Comparison of ENCODE assay signal across 1 cellular context in the genomic region with DNA sequence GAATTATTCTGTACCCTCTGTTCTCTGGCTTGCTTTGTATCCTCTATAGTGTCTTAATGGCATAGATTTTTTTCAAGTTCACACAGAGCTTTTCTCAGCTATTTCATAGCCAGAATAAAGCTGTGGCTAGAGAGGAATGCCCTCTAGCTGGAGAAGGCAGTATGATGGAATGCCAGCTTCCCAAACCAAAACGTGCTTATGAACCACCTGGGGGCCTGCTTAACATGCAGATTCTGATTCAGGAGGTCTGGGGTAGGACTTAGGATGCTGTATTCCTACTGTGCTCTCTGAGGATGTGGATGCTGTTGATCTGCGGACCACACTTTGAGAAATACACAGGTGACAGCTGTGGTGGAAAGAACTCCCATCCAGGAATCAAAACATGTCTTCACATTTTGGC.
TF ChIP-seq lines count a peak whose summit lies in the region.

No MANE protein-coding gene starts in this region.

TF ChIP-seq in H1, 55 proteins besides CTCF, POLR2A, EP300 and RAD21:
- peak; percentile 43; the same call in 1 of the 2 replicates for TF ChIP-seq TAF1 (IDR thresholded peaks at IDR 0.05; ENCODE audit: low read depth, low read length)
- no peak for TF ChIP-seq BACH1 (IDR thresholded peaks at IDR 0.05; ENCODE audit: low read length)
- TF ChIP-seq, protein P1, sequence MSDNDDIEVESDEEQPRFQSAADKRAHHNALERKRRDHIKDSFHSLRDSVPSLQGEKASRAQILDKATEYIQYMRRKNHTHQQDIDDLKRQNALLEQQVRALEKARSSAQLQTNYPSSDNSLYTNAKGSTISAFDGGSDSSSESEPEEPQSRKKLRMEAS (IDR thresholded peaks at IDR 0.05) = 0 out of 2 replicates have a peak, but pooled peaks have one; percentile 28
- TF ChIP-seq BRCA1 (IDR thresholded peaks at IDR 0.05; ENCODE audit: low read depth, low read length) = no peak
- no peak for TF ChIP-seq GTF2F1 (IDR thresholded peaks at IDR 0.05; ENCODE audit: borderline replicate concordance, low read depth, low read length)
- no peak for TF ChIP-seq NANOG (IDR thresholded peaks at IDR 0.05; ENCODE audit: insufficient read depth, low read depth, low read length, poor library complexity, severe bottlenecking)
- TF ChIP-seq CEBPB (IDR thresholded peaks at IDR 0.05; ENCODE audit: low read depth, low read length) = no peak
- TF ChIP-seq ZNF274 (IDR thresholded peaks at IDR 0.05; ENCODE audit: borderline replicate concordance, extremely low read depth, low read length) = no peak
- TF ChIP-seq, protein P2, sequence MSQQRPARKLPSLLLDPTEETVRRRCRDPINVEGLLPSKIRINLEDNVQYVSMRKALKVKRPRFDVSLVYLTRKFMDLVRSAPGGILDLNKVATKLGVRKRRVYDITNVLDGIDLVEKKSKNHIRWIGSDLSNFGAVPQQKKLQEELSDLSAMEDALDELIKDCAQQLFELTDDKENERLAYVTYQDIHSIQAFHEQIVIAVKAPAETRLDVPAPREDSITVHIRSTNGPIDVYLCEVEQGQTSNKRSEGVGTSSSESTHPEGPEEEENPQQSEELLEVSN (IDR thresholded peaks at IDR 0.05) = no peak
- TF ChIP-seq SUZ12 (IDR thresholded peaks at IDR 0.05; ENCODE audit: low read length) = no peak
- no peak for TF ChIP-seq TCF12 (IDR thresholded peaks at IDR 0.05; ENCODE audit: low read depth, low read length)
- no peak for TF ChIP-seq NRF1 (IDR thresholded peaks at IDR 0.05; ENCODE audit: low read depth, low read length)
- TF ChIP-seq, protein P3, sequence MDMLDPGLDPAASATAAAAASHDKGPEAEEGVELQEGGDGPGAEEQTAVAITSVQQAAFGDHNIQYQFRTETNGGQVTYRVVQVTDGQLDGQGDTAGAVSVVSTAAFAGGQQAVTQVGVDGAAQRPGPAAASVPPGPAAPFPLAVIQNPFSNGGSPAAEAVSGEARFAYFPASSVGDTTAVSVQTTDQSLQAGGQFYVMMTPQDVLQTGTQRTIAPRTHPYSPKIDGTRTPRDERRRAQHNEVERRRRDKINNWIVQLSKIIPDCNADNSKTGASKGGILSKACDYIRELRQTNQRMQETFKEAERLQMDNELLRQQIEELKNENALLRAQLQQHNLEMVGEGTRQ (IDR thresholded peaks at IDR 0.05; ENCODE audit: low read length) = no peak
- no peak for TF ChIP-seq KDM1A (IDR thresholded peaks at IDR 0.05; ENCODE audit: borderline replicate concordance, low read length)
- TF ChIP-seq SIN3A (conservative IDR thresholded peaks at IDR 0.05 in 1 of 2, IDR thresholded peaks at IDR 0.05 in 1 of 2; ENCODE audit: low read depth in 1 of 2, low read length in 2 of 2) = no peak
- no peak for TF ChIP-seq JUN (IDR thresholded peaks at IDR 0.05; ENCODE audit: low read depth, low read length)
- peak; percentile 63; the same call in 1 of the 2 replicates for TF ChIP-seq POLR2AphosphoS5 (IDR thresholded peaks at IDR 0.05; ENCODE audit: low read depth, low read length)
- TF ChIP-seq TAF7 (optimal IDR thresholded peaks at IDR 0.05; ENCODE audit: borderline replicate concordance, low read depth, low read length) = peak; percentile 59
- no peak for TF ChIP-seq FOSL1 (IDR thresholded peaks at IDR 0.05; ENCODE audit: insufficient read depth, low read depth, low read length)
- no peak for TF ChIP-seq SP1 (IDR thresholded peaks at IDR 0.05; ENCODE audit: low read depth, low read length)
- no peak for TF ChIP-seq CREB1 (IDR thresholded peaks at IDR 0.05)
- no peak for TF ChIP-seq RBBP5 (IDR thresholded peaks at IDR 0.05; ENCODE audit: borderline replicate concordance, low read depth, low read length)
- peak; percentile 43; the same call in 1 of the 2 replicates for TF ChIP-seq TBP (IDR thresholded peaks at IDR 0.05; ENCODE audit: low read depth, low read length)
- TF ChIP-seq CBX5 (IDR thresholded peaks at IDR 0.05; ENCODE audit: low read depth, low read length) = no peak
- no peak for TF ChIP-seq SIX5 (IDR thresholded peaks at IDR 0.05; ENCODE audit: low read depth, low read length)
- TF ChIP-seq TEAD4 (IDR thresholded peaks at IDR 0.05; ENCODE audit: low read depth, low read length) = peak; percentile 70
- no peak for TF ChIP-seq SP2 (IDR thresholded peaks at IDR 0.05; ENCODE audit: low read length)
- no peak for TF ChIP-seq ASH2L (IDR thresholded peaks at IDR 0.05; ENCODE audit: low read length)
- no peak for TF ChIP-seq SAP30 (IDR thresholded peaks at IDR 0.05; ENCODE audit: insufficient read depth, insufficient replicate concordance, low read length)
- TF ChIP-seq SRF (IDR thresholded peaks at IDR 0.05; ENCODE audit: low read depth, low read length) = no peak
